ENCODE assay signal across 1 cellular context in the genomic region with DNA sequence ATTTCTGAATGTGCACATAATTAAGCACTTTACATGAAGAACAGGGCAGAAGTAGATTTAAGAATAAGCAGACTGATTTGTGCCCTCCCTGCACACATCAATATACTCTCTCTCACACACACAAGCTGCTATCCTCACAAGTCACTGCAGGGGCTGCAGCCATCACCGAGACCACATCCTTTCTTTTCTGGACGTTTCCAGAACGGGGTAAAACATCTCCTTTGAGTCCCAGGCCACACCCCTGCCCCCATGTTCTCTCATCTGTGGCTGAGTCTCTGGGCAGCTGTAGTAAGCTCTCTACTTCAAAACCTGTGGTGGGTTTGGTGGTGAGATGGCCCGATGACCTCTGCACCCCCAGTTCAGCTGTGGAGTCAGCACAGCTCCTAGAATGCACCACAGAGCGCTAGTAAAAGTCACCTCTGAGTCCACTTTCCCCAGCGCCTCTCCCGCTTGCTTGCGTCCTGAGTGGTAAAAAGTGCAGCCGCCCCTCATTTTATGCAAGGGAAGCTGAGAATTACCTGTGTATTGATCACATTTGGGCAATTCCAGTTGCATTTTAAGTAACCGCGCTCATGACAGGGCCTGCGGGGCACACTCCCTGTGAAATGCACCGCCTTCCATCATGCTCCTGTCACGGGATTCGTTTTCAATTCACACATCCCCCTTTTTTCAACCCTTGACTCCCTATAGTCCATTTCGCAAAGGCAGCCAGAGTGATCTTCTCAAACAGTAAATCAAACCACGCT.
TF ChIP-seq lines count a peak whose summit lies in the region.

No MANE protein-coding gene starts in this region.

TF ChIP-seq in HepG2, 621 proteins besides CTCF, POLR2A, EP300 and RAD21 (continued from another document and continues in another):
- no peak for TF ChIP-seq ZFP36L2 (CRISPR knock-in tag; IDR thresholded peaks at IDR 0.05)
- no peak for TF ChIP-seq ZNF329 (CRISPR knock-in tag; IDR thresholded peaks at IDR 0.05; ENCODE audit: low read depth)
- TF ChIP-seq ZNF510 (CRISPR knock-in tag; IDR thresholded peaks at IDR 0.05; ENCODE audit: low read depth) = no peak
- TF ChIP-seq, protein P1, sequence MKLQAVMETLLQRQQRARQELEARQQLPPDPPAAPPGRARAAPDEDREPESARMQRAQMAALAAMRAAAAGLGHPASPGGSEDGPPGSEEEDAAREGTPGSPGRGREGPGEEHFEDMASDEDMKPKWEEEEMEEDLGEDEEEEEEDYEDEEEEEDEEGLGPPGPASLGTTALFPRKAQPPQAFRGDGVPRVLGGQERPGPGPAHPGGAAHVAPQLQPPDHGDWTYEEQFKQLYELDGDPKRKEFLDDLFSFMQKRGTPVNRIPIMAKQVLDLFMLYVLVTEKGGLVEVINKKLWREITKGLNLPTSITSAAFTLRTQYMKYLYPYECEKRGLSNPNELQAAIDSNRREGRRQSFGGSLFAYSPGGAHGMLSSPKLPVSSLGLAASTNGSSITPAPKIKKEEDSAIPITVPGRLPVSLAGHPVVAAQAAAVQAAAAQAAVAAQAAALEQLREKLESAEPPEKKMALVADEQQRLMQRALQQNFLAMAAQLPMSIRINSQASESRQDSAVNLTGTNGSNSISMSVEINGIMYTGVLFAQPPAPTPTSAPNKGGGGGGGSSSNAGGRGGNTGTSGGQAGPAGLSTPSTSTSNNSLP (IDR thresholded peaks at IDR 0.05; ENCODE audit: low read depth, low read length) = peak; percentile 64; the same call in 1 of the 2 replicates
- TF ChIP-seq NFIC (IDR thresholded peaks at IDR 0.05; ENCODE audit: low read length) = no peak
- 0 out of 2 replicates have a peak, but pooled peaks have one; percentile 6 for TF ChIP-seq ZNF546 (CRISPR knock-in tag; conservative IDR thresholded peaks at IDR 0.05)
- TF ChIP-seq GPBP1L1 (CRISPR knock-in tag; IDR thresholded peaks at IDR 0.05) = no peak
- TF ChIP-seq ZNF703 (CRISPR knock-in tag; IDR thresholded peaks at IDR 0.05; ENCODE audit: borderline replicate concordance) = no peak
- peak; percentile 59 for TF ChIP-seq FOXP4 (CRISPR knock-in tag; IDR thresholded peaks at IDR 0.05)
- TF ChIP-seq CEBPB (IDR thresholded peaks at IDR 0.05; ENCODE audit: borderline replicate concordance, low read depth, low read length) = peak; percentile 33; the same call in 1 of the 2 replicates
- peak; percentile 60 for TF ChIP-seq HDAC2 (CRISPR knock-in tag; IDR thresholded peaks at IDR 0.05)
- TF ChIP-seq ZNF101 (CRISPR knock-in tag; IDR thresholded peaks at IDR 0.05; ENCODE audit: borderline replicate concordance, low read depth) = no peak
- TF ChIP-seq ATF7-NPFF (CRISPR knock-in tag; IDR thresholded peaks at IDR 0.05; ENCODE audit: low read depth) = peak; percentile 41; the same call in 1 of the 2 replicates
- 0 out of 2 replicates have a peak, but pooled peaks have one; percentile 54 for TF ChIP-seq NR0B2 (CRISPR knock-in tag; IDR thresholded peaks at IDR 0.05)
- no peak for TF ChIP-seq ZNF20 (CRISPR knock-in tag; IDR thresholded peaks at IDR 0.05)
- TF ChIP-seq BRCA1 (CRISPR knock-in tag; IDR thresholded peaks at IDR 0.05) = no peak
- no peak for TF ChIP-seq SNRNP70 (IDR thresholded peaks at IDR 0.05; ENCODE audit: low read depth, low read length)
- TF ChIP-seq TBX2 (CRISPR knock-in tag; IDR thresholded peaks at IDR 0.05; ENCODE audit: borderline replicate concordance) = peak; percentile 50; the same call in 1 of the 2 replicates
- TF ChIP-seq ERF (CRISPR knock-in tag; IDR thresholded peaks at IDR 0.05) = no peak
- TF ChIP-seq ZBTB33 (CRISPR knock-in tag; IDR thresholded peaks at IDR 0.05) = peak; percentile 90
- TF ChIP-seq, protein P2, sequence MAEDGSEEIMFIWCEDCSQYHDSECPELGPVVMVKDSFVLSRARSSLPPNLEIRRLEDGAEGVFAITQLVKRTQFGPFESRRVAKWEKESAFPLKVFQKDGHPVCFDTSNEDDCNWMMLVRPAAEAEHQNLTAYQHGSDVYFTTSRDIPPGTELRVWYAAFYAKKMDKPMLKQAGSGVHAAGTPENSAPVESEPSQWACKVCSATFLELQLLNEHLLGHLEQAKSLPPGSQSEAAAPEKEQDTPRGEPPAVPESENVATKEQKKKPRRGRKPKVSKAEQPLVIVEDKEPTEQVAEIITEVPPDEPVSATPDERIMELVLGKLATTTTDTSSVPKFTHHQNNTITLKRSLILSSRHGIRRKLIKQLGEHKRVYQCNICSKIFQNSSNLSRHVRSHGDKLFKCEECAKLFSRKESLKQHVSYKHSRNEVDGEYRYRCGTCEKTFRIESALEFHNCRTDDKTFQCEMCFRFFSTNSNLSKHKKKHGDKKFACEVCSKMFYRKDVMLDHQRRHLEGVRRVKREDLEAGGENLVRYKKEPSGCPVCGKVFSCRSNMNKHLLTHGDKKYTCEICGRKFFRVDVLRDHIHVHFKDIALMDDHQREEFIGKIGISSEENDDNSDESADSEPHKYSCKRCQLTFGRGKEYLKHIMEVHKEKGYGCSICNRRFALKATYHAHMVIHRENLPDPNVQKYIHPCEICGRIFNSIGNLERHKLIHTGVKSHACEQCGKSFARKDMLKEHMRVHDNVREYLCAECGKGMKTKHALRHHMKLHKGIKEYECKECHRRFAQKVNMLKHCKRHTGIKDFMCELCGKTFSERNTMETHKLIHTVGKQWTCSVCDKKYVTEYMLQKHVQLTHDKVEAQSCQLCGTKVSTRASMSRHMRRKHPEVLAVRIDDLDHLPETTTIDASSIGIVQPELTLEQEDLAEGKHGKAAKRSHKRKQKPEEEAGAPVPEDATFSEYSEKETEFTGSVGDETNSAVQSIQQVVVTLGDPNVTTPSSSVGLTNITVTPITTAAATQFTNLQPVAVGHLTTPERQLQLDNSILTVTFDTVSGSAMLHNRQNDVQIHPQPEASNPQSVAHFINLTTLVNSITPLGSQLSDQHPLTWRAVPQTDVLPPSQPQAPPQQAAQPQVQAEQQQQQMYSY (CRISPR knock-in tag; IDR thresholded peaks at IDR 0.05) = no peak
- no peak for TF ChIP-seq ZNF251 (CRISPR knock-in tag; IDR thresholded peaks at IDR 0.05)
- TF ChIP-seq ZFP90 (CRISPR knock-in tag; IDR thresholded peaks at IDR 0.05; ENCODE audit: borderline replicate concordance) = no peak
- TF ChIP-seq EED (CRISPR knock-in tag; IDR thresholded peaks at IDR 0.05) = peak; percentile 74; the same call in 1 of the 2 replicates
- TF ChIP-seq, protein P3, sequence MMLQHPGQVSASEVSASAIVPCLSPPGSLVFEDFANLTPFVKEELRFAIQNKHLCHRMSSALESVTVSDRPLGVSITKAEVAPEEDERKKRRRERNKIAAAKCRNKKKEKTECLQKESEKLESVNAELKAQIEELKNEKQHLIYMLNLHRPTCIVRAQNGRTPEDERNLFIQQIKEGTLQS (CRISPR knock-in tag; IDR thresholded peaks at IDR 0.05) = no peak
- TF ChIP-seq PHF21A (CRISPR knock-in tag; IDR thresholded peaks at IDR 0.05) = peak; percentile 37; the same call in 1 of the 2 replicates
- peak; percentile 73 for TF ChIP-seq SALL1 (CRISPR knock-in tag; IDR thresholded peaks at IDR 0.05)
- no peak for TF ChIP-seq PHF8 (CRISPR knock-in tag; IDR thresholded peaks at IDR 0.05)
- 0 out of 2 replicates have a peak, but pooled peaks have one; percentile 49 for TF ChIP-seq ZNF737 (CRISPR knock-in tag; IDR thresholded peaks at IDR 0.05; ENCODE audit: borderline replicate concordance)
- no peak for TF ChIP-seq ARNTL (CRISPR knock-in tag; IDR thresholded peaks at IDR 0.05)
- TF ChIP-seq ISL2 (CRISPR knock-in tag; IDR thresholded peaks at IDR 0.05) = 0 out of 2 replicates have a peak, but pooled peaks have one; percentile 31
- TF ChIP-seq, protein P4, sequence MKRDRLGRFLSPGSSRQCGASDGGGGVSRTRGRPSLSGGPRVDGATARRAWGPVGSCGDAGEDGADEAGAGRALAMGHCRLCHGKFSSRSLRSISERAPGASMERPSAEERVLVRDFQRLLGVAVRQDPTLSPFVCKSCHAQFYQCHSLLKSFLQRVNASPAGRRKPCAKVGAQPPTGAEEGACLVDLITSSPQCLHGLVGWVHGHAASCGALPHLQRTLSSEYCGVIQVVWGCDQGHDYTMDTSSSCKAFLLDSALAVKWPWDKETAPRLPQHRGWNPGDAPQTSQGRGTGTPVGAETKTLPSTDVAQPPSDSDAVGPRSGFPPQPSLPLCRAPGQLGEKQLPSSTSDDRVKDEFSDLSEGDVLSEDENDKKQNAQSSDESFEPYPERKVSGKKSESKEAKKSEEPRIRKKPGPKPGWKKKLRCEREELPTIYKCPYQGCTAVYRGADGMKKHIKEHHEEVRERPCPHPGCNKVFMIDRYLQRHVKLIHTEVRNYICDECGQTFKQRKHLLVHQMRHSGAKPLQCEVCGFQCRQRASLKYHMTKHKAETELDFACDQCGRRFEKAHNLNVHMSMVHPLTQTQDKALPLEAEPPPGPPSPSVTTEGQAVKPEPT (CRISPR knock-in tag; IDR thresholded peaks at IDR 0.05; ENCODE audit: low read depth) = 0 out of 2 replicates have a peak, but pooled peaks have one; percentile 16
- no peak for TF ChIP-seq ZNF484 (CRISPR knock-in tag; IDR thresholded peaks at IDR 0.05; ENCODE audit: borderline replicate concordance, low read depth)
- peak; percentile 49; the same call in 1 of the 2 replicates for TF ChIP-seq SRF (IDR thresholded peaks at IDR 0.05; ENCODE audit: low read depth, low read length)
- TF ChIP-seq ZNF672 (CRISPR knock-in tag; IDR thresholded peaks at IDR 0.05) = no peak
